In the genomic region with DNA sequence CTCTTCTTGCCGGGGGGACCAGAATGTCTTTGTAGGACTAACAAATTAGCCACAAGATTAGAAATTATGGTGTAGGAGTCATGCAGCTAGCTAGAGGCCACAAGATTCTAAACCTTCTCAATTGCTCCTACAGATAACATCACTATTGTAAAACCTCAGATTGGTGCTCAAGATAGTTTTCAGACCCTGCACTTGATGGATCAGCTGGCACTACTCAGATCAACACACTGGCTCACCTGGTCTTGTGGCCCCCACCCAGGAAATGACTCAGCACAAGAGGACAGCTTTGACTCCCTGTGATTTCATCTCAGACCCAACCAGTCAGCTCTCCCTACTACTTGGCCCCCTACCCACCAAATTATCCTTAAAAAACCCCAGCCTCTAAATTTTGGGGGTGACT, we compare ENCODE assay signal across 11 cellular contexts.
DNase-seq lines count a peak whose midpoint lies in the region; ATAC-seq, FAIRE-seq and TF ChIP-seq lines count a peak whose summit lies in the region.
"Had no signal": no experiment of that assay in that cellular context is flagged by ENCODE, and none has a peak within 500 bp of the region (broad histone marks: within the 10 kb centered on the region; RNA-seq: fewer than 3 reads in every experiment).

No MANE protein-coding gene starts in this region.

- no peak overlapping the region for H3K4me3 ChIP-seq in KMS-11 (IDR thresholded peaks at IDR 0.05; ENCODE audit: insufficient read depth, low read depth, low read length)
- H3K4me3 ChIP-seq: SJCRH30 had no signal

- FAIRE-seq in HTR-8/SVneo (lab: Jason Lieb, UNC), result no peak

- peak overlapping the region; percentile 18; the same call in 1 of the 2 replicates for H3K27ac ChIP-seq in KMS-11
- H3K27ac ChIP-seq: SJCRH30 had no signal

- H3K79me2 ChIP-seq in KMS-11 (ENCODE audit: insufficient read depth, low read depth), result no peaks in the 10 kb centered on the region

- H3K9ac ChIP-seq in KMS-11, result no peak overlapping the region

- H3K4me2 ChIP-seq in KMS-11, result peak overlapping the region; percentile 36; the same call in 1 of the 2 replicates

- peak overlapping the region; percentile 97 for H3K27ac Mint-ChIP-seq in activated CD4-positive, alpha-beta T cell treated with anti-CD3 and anti-CD28 coated beads, Interleukin-2, amount 10 ng/mL, durations not matched to agents 24 days and 14 days
- H3K27ac Mint-ChIP-seq in activated naive CD8-positive, alpha-beta T cell treated with anti-CD3 and anti-CD28 coated beads, Interleukin-2, amount 10 ng/mL, durations not matched to agents 7 days and 5 days, result peak overlapping the region; percentile 95

- H3K9me3 Mint-ChIP-seq in activated CD4-positive, alpha-beta T cell treated with anti-CD3 and anti-CD28 coated beads, Interleukin-2, amount 10 ng/mL, durations not matched to agents 24 days and 14 days, result no peaks in the 10 kb centered on the region
- no peaks in the 10 kb centered on the region for H3K9me3 Mint-ChIP-seq in activated naive CD8-positive, alpha-beta T cell treated with anti-CD3 and anti-CD28 coated beads, Interleukin-2, amount 10 ng/mL, durations not matched to agents 7 days and 5 days

- peak; percentile 91 for DNase-seq in activated CD4-positive, alpha-beta T cell treated with anti-CD3 and anti-CD28 coated beads, Interleukin-2, amount 10 ng/mL, durations not matched to agents 24 days and 14 days
- DNase-seq in activated naive CD8-positive, alpha-beta T cell treated with anti-CD3 and anti-CD28 coated beads, Interleukin-2, amount 10 ng/mL, durations not matched to agents 7 days and 5 days, result no peak
- DNase-seq in stimulated activated CD8-positive, alpha-beta memory T cell treated with anti-CD3 and anti-CD28 coated beads, Interleukin-4, amount 100 ng/mL, for 24 hours (ENCODE audit: low read depth), result peak; percentile 29
- DNase-seq in HTR-8/SVneo (ENCODE audit: insufficient read length, low spot score) (no peak), NCI-H2029 treated with DMSO at 0.1 percent for 48 hours (lab: John Stamatoyannopoulos, UW) (no peak), left colon (no peak), NCI-H748 treated with DMSO at 0.1 percent for 48 hours (lab: John Stamatoyannopoulos, UW) (no peak)
- DNase-seq: NCI-H2107, nucleus accumbens, SJCRH30 had no signal

- peak overlapping the region; percentile 35; the same call in 1 of the 2 replicates for H2AFZ ChIP-seq in KMS-11 (ENCODE audit: low read depth)

- H3K36me3 Mint-ChIP-seq in activated CD4-positive, alpha-beta T cell treated with anti-CD3 and anti-CD28 coated beads, Interleukin-2, amount 10 ng/mL, durations not matched to agents 24 days and 14 days (ENCODE audit: low read depth), result no peaks in the 10 kb centered on the region
- peaks cover 1% of the 10 kb centered on the region for H3K36me3 Mint-ChIP-seq in activated naive CD8-positive, alpha-beta T cell treated with anti-CD3 and anti-CD28 coated beads, Interleukin-2, amount 10 ng/mL, durations not matched to agents 7 days and 5 days

- no peak for TF ChIP-seq CTCF in KMS-11 (conservative IDR thresholded peaks at IDR 0.05; ENCODE audit: low read depth, low read length)

- POLR2A ChIA-PET in activated naive CD8-positive, alpha-beta T cell treated with anti-CD3 and anti-CD28 coated beads, Interleukin-2, amount 10 ng/mL, durations not matched to agents 7 days and 5 days (lab: Charles Lee), result interaction anchor here (0.6 to 10.4 kb wide), 12 partner anchors 9 to 936 kb away, joined by 3 to 275 read pairs (median 4); a partner anchor contains a TSS

- H3K27me3 ChIP-seq in KMS-11 (ENCODE audit: insufficient read depth, low read depth), result no peaks in the 10 kb centered on the region

- H3K36me3 ChIP-seq in KMS-11 (ENCODE audit: insufficient read depth), result no peaks in the 10 kb centered on the region
- H3K36me3 ChIP-seq: SJCRH30 had no signal

- H3K4me1 ChIP-seq in KMS-11 (ENCODE audit: low read depth, poor library complexity, severe bottlenecking), result peaks cover 24% of the 10 kb centered on the region
- H3K4me1 ChIP-seq: SJCRH30 had no signal

- no peaks in the 10 kb centered on the region for H4K20me1 ChIP-seq in KMS-11 (ENCODE audit: insufficient read depth)

- ATAC-seq in activated naive CD8-positive, alpha-beta T cell treated with anti-CD3 and anti-CD28 coated beads, Interleukin-2, amount 10 ng/mL, durations not matched to agents 7 days and 5 days (ENCODE audit: low read depth), result peak; percentile 41
- no peak for ATAC-seq in left colon

- intact Hi-C loops in activated CD4-positive, alpha-beta T cell treated with anti-CD3 and anti-CD28 coated beads, Interleukin-2, amount 10 ng/mL, durations not matched to agents 24 days and 14 days (cut with micrococcal nuclease), result loop anchor here (1.0 to 2.0 kb wide), 4 partner anchors 18 to 128 kb away; no protein-coding TSS in a partner anchor
- intact Hi-C loops in left colon (cut with DNase I, micrococcal nuclease), result loop anchor here in 1 of 2 donors (5.0 to 10.0 kb wide), 2 partner anchors 214 to 246 kb away; no protein-coding TSS in a partner anchor

- peaks cover 76% of the 10 kb centered on the region for H3K4me1 Mint-ChIP-seq in activated CD4-positive, alpha-beta T cell treated with anti-CD3 and anti-CD28 coated beads, Interleukin-2, amount 10 ng/mL, durations not matched to agents 24 days and 14 days
- H3K4me1 Mint-ChIP-seq in activated naive CD8-positive, alpha-beta T cell treated with anti-CD3 and anti-CD28 coated beads, Interleukin-2, amount 10 ng/mL, durations not matched to agents 7 days and 5 days, result peaks cover 65% of the 10 kb centered on the region

- H3K4me3 Mint-ChIP-seq in activated CD4-positive, alpha-beta T cell treated with anti-CD3 and anti-CD28 coated beads, Interleukin-2, amount 10 ng/mL, durations not matched to agents 24 days and 14 days, result peak overlapping the region; percentile 69
- peak overlapping the region; percentile 59 for H3K4me3 Mint-ChIP-seq in activated naive CD8-positive, alpha-beta T cell treated with anti-CD3 and anti-CD28 coated beads, Interleukin-2, amount 10 ng/mL, durations not matched to agents 7 days and 5 days

- no peaks in the 10 kb centered on the region for H3K27me3 Mint-ChIP-seq in activated CD4-positive, alpha-beta T cell treated with anti-CD3 and anti-CD28 coated beads, Interleukin-2, amount 10 ng/mL, durations not matched to agents 24 days and 14 days
- no peaks in the 10 kb centered on the region for H3K27me3 Mint-ChIP-seq in activated naive CD8-positive, alpha-beta T cell treated with anti-CD3 and anti-CD28 coated beads, Interleukin-2, amount 10 ng/mL, durations not matched to agents 7 days and 5 days

Comparison
In these comparisons a context has a peak if more than half of its experiments do, and no peak if none do; other contexts are left out.
1. DNase-seq: peak in activated CD4-positive, alpha-beta T cell treated with anti-CD3 and anti-CD28 coated beads, Interleukin-2, amount 10 ng/mL, durations not matched to agents 24 days and 14 days (single experiment) and stimulated activated CD8-positive, alpha-beta memory T cell treated with anti-CD3 and anti-CD28 coated beads, Interleukin-4, amount 100 ng/mL, for 24 hours (single experiment); none in activated naive CD8-positive, alpha-beta T cell treated with anti-CD3 and anti-CD28 coated beads, Interleukin-2, amount 10 ng/mL, durations not matched to agents 7 days and 5 days (single experiment), HTR-8/SVneo (single experiment), NCI-H2029 treated with DMSO at 0.1 percent for 48 hours (single experiment), left colon (0 of 2) and NCI-H748 treated with DMSO at 0.1 percent for 48 hours (single experiment).